9 cellular contexts compared by ENCODE assay signal in the genomic region with DNA sequence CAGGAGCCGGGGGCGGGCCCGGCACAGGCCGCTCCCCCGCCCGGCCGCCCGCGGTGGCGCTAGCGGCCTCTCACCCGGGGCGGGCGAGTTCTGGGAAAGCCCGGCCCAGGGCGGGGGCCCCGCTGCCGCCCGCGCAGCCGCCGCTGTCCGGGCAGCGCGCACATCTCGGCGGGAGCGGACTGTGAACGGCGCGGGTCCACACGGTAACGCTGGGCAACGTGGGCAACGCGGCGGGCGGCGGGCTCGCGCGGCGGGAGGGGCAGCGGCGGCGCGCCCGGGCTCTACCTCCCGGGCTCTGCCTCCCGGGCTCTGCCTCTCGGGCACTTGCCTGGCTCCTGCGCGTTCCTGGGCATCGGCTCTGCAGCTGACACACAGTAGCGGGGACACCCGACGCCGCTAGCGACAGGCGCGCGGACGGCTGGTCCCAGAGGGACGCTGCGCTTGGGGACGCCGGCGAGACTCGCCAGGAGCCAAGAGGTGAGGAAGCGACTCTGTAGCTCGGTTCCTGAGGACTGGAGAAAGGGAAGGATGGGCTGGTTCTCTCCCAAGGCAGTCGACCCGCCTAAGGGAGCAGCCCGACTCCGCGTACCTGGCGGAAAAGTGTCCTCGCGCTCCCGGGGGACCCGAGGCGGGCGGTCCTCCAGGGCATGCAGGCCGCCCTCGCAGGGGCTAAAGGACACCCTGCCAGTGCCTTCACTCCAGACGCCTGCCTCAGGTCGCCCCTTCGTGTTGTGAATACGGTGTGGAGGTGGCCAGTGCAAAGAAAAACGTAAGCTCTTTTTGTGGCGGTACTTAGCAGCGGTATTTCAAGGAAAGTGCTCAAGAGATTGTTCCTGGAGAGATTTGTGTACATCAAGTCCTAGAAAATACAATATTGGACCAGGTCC. TPM values are rescaled to one million over a fixed set of nuclear protein-coding genes. Genes with fewer than 3 reads are reported as not detected.
DNase-seq lines count a peak whose midpoint lies in the region; ATAC-seq and TF ChIP-seq lines count a peak whose summit lies in the region.
"Had no signal": no experiment of that assay in that cellular context is flagged by ENCODE, and none has a peak within 500 bp of the region (broad histone marks: within the 10 kb centered on the region; RNA-seq: fewer than 3 reads in every experiment).

TSS of gene PLCE1 (plus strand) at position 150 of the 887 bp plus-strand sequence. CDS start 37,116 bp downstream, outside the sequence.

- no peak for TF ChIP-seq CTCF in upper lobe of right lung (IDR thresholded peaks at IDR 0.05)

- H3K4me1 ChIP-seq in upper lobe of right lung, result peaks cover 8% of the 10 kb centered on the region
- H3K4me1 ChIP-seq: BLaER1 had no signal

- H3K36me3 ChIP-seq in upper lobe of right lung, result no peaks in the 10 kb centered on the region
- H3K36me3 ChIP-seq: BLaER1 had no signal

- peak; percentile 69 for DNase-seq in NCI-H1436 (lab: John Stamatoyannopoulos, UW)
- no peak for DNase-seq in NCI-H1436 treated with DMSO at 0.1 percent for 48 hours (lab: John Stamatoyannopoulos, UW)
- peak; percentile 10 for DNase-seq in SK-N-DZ (ENCODE audit: low spot score)
- peak; percentile 35 for DNase-seq in midbrain (lab: John Stamatoyannopoulos, UW)
- peak; percentile 82 for DNase-seq in upper lobe of right lung

- peak within 1 kb of the TSS; percentile 59 for H3K4me3 ChIP-seq in upper lobe of right lung
- H3K4me3 ChIP-seq: BLaER1 had no signal

- intact Hi-C loops in upper lobe of right lung (cut with DNase I), result no loop called here

- peak within 1 kb of the TSS; percentile 68 for H3K27ac ChIP-seq in upper lobe of right lung
- H3K27ac ChIP-seq: BLaER1 had no signal

- no peaks in the 10 kb centered on the region for H3K9me3 ChIP-seq in upper lobe of right lung

- ATAC-seq in HG02981 (IDR thresholded peaks at IDR 0.05; ENCODE audit: unreplicated experiment) (peak; percentile 51), esophagus mucosa (peak; percentile 61), upper lobe of right lung (peak; percentile 88), GM18520 (IDR thresholded peaks at IDR 0.05; ENCODE audit: unreplicated experiment) (no peak)

- H3K27me3 ChIP-seq in upper lobe of right lung, result peaks cover 29% of the 10 kb centered on the region
- H3K27me3 ChIP-seq: BLaER1 had no signal

RNA-seq across cellular contexts. Expression of gene PLCE1, which starts in this region (rescaled TPM):
- polyA plus RNA-seq in SK-N-DZ (2014; cell fraction: cytosol; rRNA removed), result 0.05 TPM in 1 of 2 replicates, not detected in the other
- polyA plus RNA-seq in SK-N-DZ (2014; cell fraction: nucleus; rRNA removed), result 0.13 TPM in 1 of 2 replicates, not detected in the other
- total RNA-seq in esophagus mucosa (0.56 TPM), upper lobe of right lung (14.3 TPM)

Comparison
In these comparisons a context has a peak if more than half of its experiments do, and no peak if none do; other contexts are left out.
1. Peak in ATAC-seq in esophagus mucosa; RNA of the gene not detected or under 1 TPM.